8 cellular contexts compared by ENCODE assay signal in the genomic region with DNA sequence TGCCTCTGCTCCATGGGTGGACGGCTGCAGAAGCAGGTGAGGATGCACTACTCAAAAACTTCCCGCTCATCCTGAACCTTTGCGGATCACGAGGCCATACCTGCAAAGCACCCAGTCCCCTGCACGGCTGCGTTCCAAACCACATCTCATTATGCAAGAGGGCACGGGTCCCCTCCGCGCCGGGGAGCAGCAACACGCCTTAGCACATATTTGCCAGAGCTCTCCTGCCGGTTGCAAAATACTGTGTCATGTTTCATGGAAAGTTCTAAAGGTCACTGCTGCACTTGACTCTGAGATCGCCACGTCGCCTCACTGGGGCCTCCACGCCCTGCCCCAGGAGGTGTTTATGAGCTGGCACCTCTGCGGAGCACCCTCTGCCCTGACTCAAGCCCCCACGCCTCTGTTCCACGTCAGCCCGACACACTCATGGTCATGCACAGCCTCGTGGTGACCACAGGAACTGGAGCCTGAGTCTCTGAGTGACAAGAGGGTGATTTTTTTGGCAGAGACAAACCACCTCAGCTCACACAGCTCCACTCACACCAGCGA.
DNase-seq lines count a peak whose midpoint lies in the region; ATAC-seq, FAIRE-seq and TF ChIP-seq lines count a peak whose summit lies in the region.
"Had no signal": no experiment of that assay in that cellular context is flagged by ENCODE, and none has a peak within 500 bp of the region (broad histone marks: within the 10 kb centered on the region; RNA-seq: fewer than 3 reads in every experiment).

No MANE protein-coding gene starts in this region.

- no peak overlapping the region for H3K9ac ChIP-seq in endothelial cell of umbilical vein (replicated peaks; ENCODE audit: extremely low read depth, insufficient read depth, low read length)

- 25 to 32% methylated on average over 22 of the region's 22 CpGs for WGBS in pancreas, 2 donors

- peak in 1 of 2 donors; percentile 30 for TF ChIP-seq CTCF in endothelial cell of umbilical vein (IDR thresholded peaks at IDR 0.05; ENCODE audit: extremely low read depth in 1 of 2, insufficient read depth in 1 of 2, low read depth in 1 of 2, low read length in 2 of 2)
- peak in 3 of 4 donors; percentile 12 to 29 (median 24) for TF ChIP-seq CTCF in pancreas (IDR thresholded peaks at IDR 0.05)
- TF ChIP-seq CTCF in WERI-Rb-1 (IDR thresholded peaks at IDR 0.05; ENCODE audit: low read depth, low read length): no peak

- peak; percentile 6 for DNase-seq in NCI-H510A treated with DMSO at 0.1 percent for 48 hours (lab: John Stamatoyannopoulos, UW)
- DNase-seq in endothelial cell of umbilical vein (ENCODE audit: low read depth, low spot score): no peak
- peak; percentile 72 to 89 (median 78) for DNase-seq in pancreas
- DNase-seq in occipital lobe (lab: John Stamatoyannopoulos, UW): no peak
- DNase-seq in T-helper 9 cell: no peak
- DNase-seq in WERI-Rb-1: no peak

- H3K4me3 ChIP-seq in endothelial cell of umbilical vein (replicated peaks in 1 of 3; ENCODE audit: insufficient read depth in 1 of 3, low read depth in 1 of 3, low read length in 3 of 3) (no peak overlapping the region), pancreas (peak overlapping the region in 1 of 4 donors; percentile 20), WERI-Rb-1 (ENCODE audit: low read depth, low read length) (no peak overlapping the region)

- no peaks in the 10 kb centered on the region for H4K20me1 ChIP-seq in endothelial cell of umbilical vein (replicated peaks; ENCODE audit: control insufficient read depth, extremely low read depth, insufficient read depth, low read length)

- H3K9me1 ChIP-seq in endothelial cell of umbilical vein (replicated peaks; ENCODE audit: control insufficient read depth, extremely low read depth, insufficient read depth, low read length): no peaks in the 10 kb centered on the region

- H3K27me3 ChIP-seq in endothelial cell of umbilical vein (ENCODE audit: control insufficient read depth in 2 of 2, insufficient read depth in 2 of 2, low read length in 2 of 2) (no peaks in the 10 kb centered on the region), pancreas (no peaks in the 10 kb centered on the region), WERI-Rb-1 (ENCODE audit: insufficient read depth, low read depth, severe bottlenecking) (no peaks in the 10 kb centered on the region)

- POLR2A ChIA-PET in endothelial cell of umbilical vein (lab: Charles Lee): no interaction called here

- H2AFZ ChIP-seq in endothelial cell of umbilical vein (ENCODE audit: low read depth, low read length): no peak overlapping the region

- H3K4me2 ChIP-seq in endothelial cell of umbilical vein (ENCODE audit: insufficient read depth, low read length): no peak overlapping the region

- CTCF ChIA-PET in endothelial cell of umbilical vein (lab: Charles Lee): interaction anchor here (0.8 to 4.0 kb wide), 5 partner anchors 9 to 174 kb away, joined by 3 to 20 read pairs (median 8); no protein-coding TSS in a partner anchor

- H3K79me2 ChIP-seq in endothelial cell of umbilical vein (ENCODE audit: control insufficient read depth, insufficient read depth, low read length): no peaks in the 10 kb centered on the region

- H3K9me3 ChIP-seq in endothelial cell of umbilical vein (replicated peaks; ENCODE audit: control insufficient read depth, insufficient read depth, low read length) (no peaks in the 10 kb centered on the region), pancreas (no peaks in the 10 kb centered on the region), WERI-Rb-1 (ENCODE audit: severe bottlenecking) (no peaks in the 10 kb centered on the region)
- H3K9me3 ChIP-seq: neutrophil had no signal

- peaks cover 14% of the 10 kb centered on the region for H3K4me1 ChIP-seq in endothelial cell of umbilical vein (ENCODE audit: control insufficient read depth, extremely low read depth, insufficient read depth, low read length)
- peaks cover 0 to 10% (median 0%) of the 10 kb centered on the region in 3 donors for H3K4me1 ChIP-seq in pancreas

- dilution Hi-C loops in endothelial cell of umbilical vein (cut with MboI; ENCODE audit: extremely low pct_ligation_motif_present, low sequenced_read_pairs): no loop called here

- TF ChIP-seq POLR2A in endothelial cell of umbilical vein (IDR thresholded peaks at IDR 0.05; ENCODE audit: low read depth, low read length): no peak

- intact Hi-C loops in endothelial cell of umbilical vein (cut with micrococcal nuclease) (no loop called here), pancreas (cut with DNase I) (no loop called here)

- FAIRE-seq in endothelial cell of umbilical vein (lab: Jason Lieb, UNC) (peak; percentile 42), pancreas (lab: Jason Lieb, UNC) (no peak)

- BruUV-seq in endothelial cell of umbilical vein (replicated peaks; lab: Mats Ljungman, UMichigan): no TSS peak

- H3K27ac ChIP-seq in endothelial cell of umbilical vein (ENCODE audit: insufficient read depth, low read depth, low read length): no peak overlapping the region
- H3K27ac ChIP-seq in pancreas: peak overlapping the region in 3 of 4 donors; percentile 19 to 64 (median 25)
- no peak overlapping the region for H3K27ac ChIP-seq in WERI-Rb-1
- H3K27ac ChIP-seq: neutrophil had no signal

- no peaks in the 10 kb centered on the region for H3K36me3 ChIP-seq in endothelial cell of umbilical vein (ENCODE audit: control insufficient read depth in 2 of 2, extremely low read depth in 1 of 2, insufficient read depth in 2 of 2, low read length in 2 of 2)
- H3K36me3 ChIP-seq in pancreas: no peaks in the 10 kb centered on the region
- no peaks in the 10 kb centered on the region for H3K36me3 ChIP-seq in WERI-Rb-1
- H3K36me3 ChIP-seq: neutrophil had no signal

- ATAC-seq in GM18867 (IDR thresholded peaks at IDR 0.05; ENCODE audit: unreplicated experiment): peak; percentile 55
- ATAC-seq in pancreas: peak; percentile 88 to 92 (median 90)

TF ChIP-seq in endothelial cell of umbilical vein, 7 proteins besides CTCF, POLR2A, EP300 and RAD21:
- TF ChIP-seq FOS (IDR thresholded peaks at IDR 0.05; ENCODE audit: borderline replicate concordance, insufficient read depth, low read length) (no peak), GATA2 (IDR thresholded peaks at IDR 0.05; ENCODE audit: insufficient read depth, insufficient read length, low read depth, low read length) (no peak), EZH2 (IDR thresholded peaks at IDR 0.05; ENCODE audit: borderline replicate concordance, low read depth, low read length, severe bottlenecking) (no peak), POLR2AphosphoS5 (IDR thresholded peaks at IDR 0.05; ENCODE audit: insufficient read depth, low read depth, low read length) (no peak), MYC (IDR thresholded peaks at IDR 0.05; ENCODE audit: low read depth, low read length) (no peak), JUN (IDR thresholded peaks at IDR 0.05; ENCODE audit: borderline replicate concordance, insufficient read depth, insufficient read length, low read depth) (no peak)
- TF ChIP-seq, protein P1, sequence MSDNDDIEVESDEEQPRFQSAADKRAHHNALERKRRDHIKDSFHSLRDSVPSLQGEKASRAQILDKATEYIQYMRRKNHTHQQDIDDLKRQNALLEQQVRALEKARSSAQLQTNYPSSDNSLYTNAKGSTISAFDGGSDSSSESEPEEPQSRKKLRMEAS (IDR thresholded peaks at IDR 0.05; ENCODE audit: insufficient read depth, insufficient read length): no peak
TF ChIP-seq in endothelial cell of umbilical vein: peak in this region for 0.

Comparison
In these comparisons a context has a peak if more than half of its experiments do, and no peak if none do; other contexts are left out.
1. DNase-seq: peak in NCI-H510A treated with DMSO at 0.1 percent for 48 hours (single experiment) and pancreas (6 of 6); none in endothelial cell of umbilical vein (single experiment), occipital lobe (single experiment), T-helper 9 cell (single experiment) and WERI-Rb-1 (single experiment).
2. H3K27ac ChIP-seq: peak in pancreas (3 of 4); none in endothelial cell of umbilical vein (single experiment) and WERI-Rb-1 (single experiment).